ENCODE assay signal across 28 cellular contexts in the genomic region with DNA sequence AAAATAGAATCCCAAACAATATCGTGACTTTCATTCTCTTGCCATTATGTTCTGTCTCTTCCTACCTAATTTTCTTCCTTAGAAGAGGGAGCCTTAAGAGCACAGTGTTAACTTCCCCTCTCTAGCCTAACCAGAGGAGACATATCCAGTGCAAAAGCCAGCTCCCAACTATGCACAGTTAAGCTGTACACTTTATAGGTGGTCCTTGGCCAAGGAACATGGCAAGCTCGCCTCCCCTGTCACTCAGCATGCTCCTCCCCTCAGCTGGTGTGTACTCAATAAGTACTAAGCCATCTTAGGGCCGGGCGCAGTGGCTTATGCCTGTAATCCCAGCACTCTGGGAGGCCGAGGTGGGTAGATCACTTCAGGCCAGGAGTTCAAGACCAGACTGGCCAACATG.
"Had no signal": no experiment of that assay in that cellular context is flagged by ENCODE, and none has a peak within 500 bp of the region (broad histone marks: within the 10 kb centered on the region; RNA-seq: fewer than 3 reads in every experiment).

No MANE protein-coding gene starts in this region.

- H3K4me1 ChIP-seq: right lobe of liver had no signal

- DNase-seq: activated B cell treated with CpG ODN at 0.5 μM for 24 hours; activated CD4-positive, alpha-beta T cell treated with anti-CD3 and anti-CD28 coated beads, Interleukin-2, amount 50 U/mL, for 1 hour; activated CD8-positive, alpha-beta T cell treated with anti-CD3 and anti-CD28 coated beads for 36 hours; activated gamma-delta T cell treated with Interleukin-2 at 50 U/mL for 16 hours; activated naive CD4-positive, alpha-beta T cell treated with anti-CD3 and anti-CD28 coated beads, Interleukin-2, amount 50 U/mL, for 16 hours; activated T-cell treated with anti-CD3 and anti-CD28 coated beads, Interleukin-2, amount 50 U/mL, for 4 hours; amniotic stem cell; caudate nucleus; cortex of kidney; effector memory CD8-positive, alpha-beta T cell; erythroblast; head of caudate nucleus; hippocampal formation; kidney; left colon; mammary epithelial cell; nephron progenitor cell; right lobe of liver; stimulated activated CD4-positive, alpha-beta T cell treated with anti-CD3 and anti-CD28 coated beads, Interleukin-12 subunit alpha, Interleukin-12 subunit beta, amount 100 ng/mL, for 4 hours; stimulated activated CD4-positive, alpha-beta T cell treated with anti-CD3 and anti-CD28 coated beads, Interleukin-4, amount 100 ng/mL, for 1 hour; stimulated activated naive CD8-positive, alpha-beta T cell treated with anti-CD3 and anti-CD28 coated beads, Interleukin-15, Interleukin-2, amounts not matched to agents 100 U/mL and 50 U/mL, for 24 hours; testis; trophoblast cell had no signal

- H3K4me3 ChIP-seq: gastroesophageal sphincter, right lobe of liver, skin epidermis, testis had no signal

- H3K36me3 ChIP-seq: gastroesophageal sphincter, neutrophil, right lobe of liver had no signal

- ATAC-seq: activated CD8-positive, alpha-beta T cell treated with anti-CD3 and anti-CD28 coated beads for 36 hours; activated T-cell treated with anti-CD3 and anti-CD28 coated beads, Interleukin-2, amount 50 U/mL, for 4 hours; activated T-helper 17 cell treated with anti-CD3 and anti-CD28 coated beads, Interleukin-2, amount 50 U/mL, for 72 hours; effector memory CD8-positive, alpha-beta T cell; gastroesophageal sphincter; left colon; right lobe of liver; stimulated activated naive CD8-positive, alpha-beta T cell treated with anti-CD3 and anti-CD28 coated beads, Interleukin-15, Interleukin-2, amounts not matched to agents 100 U/mL and 50 U/mL, for 24 hours had no signal

- FAIRE-seq: kidney, urothelium cell line had no signal

- H3K27ac ChIP-seq: neutrophil, right lobe of liver, skin epidermis, testis had no signal

- H3K9me3 ChIP-seq: gastroesophageal sphincter, neutrophil, right lobe of liver, testis had no signal

- H3K27me3 ChIP-seq: gastroesophageal sphincter, neutrophil, right lobe of liver, testis had no signal
